Comparison of ENCODE assay signal across 34 cellular contexts in the genomic region with DNA sequence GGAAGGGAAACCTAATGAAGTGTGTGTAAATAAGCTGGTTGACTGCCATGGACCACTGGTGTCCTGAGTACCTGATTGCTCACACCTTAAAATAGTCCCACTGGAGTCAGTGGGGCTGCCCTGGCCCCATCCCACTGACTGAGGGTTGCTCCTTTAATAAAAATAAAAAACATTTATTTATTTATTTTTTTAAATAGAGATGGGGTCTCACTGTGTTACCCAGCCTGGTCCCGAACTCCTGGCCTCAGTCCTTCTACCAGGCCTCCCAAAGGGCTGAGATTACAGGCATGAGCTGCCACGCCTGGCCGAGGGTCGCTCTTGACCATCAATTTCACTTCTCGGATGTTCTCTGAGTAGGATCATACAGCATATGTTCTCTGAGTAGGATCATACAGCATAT.
"Had no signal": no experiment of that assay in that cellular context is flagged by ENCODE, and none has a peak within 500 bp of the region (broad histone marks: within the 10 kb centered on the region; RNA-seq: fewer than 3 reads in every experiment).

No MANE protein-coding gene starts in this region.

- H3K4me3 ChIP-seq: MG63 had no signal

- H3K27ac ChIP-seq: KMS-11 had no signal

- H3K36me3 ChIP-seq: MG63 had no signal

- DNase-seq: Karpas-422, Kasumi-1, KG1, MG63, MM.1S, MV-4-11, NCI-H1048, NCI-H1092, NCI-H1092 treated with DMSO at 0.1 percent for 48 hours, NCI-H1105, NCI-H1105 treated with DMSO at 0.1 percent for 48 hours, NCI-H1417, NCI-H1417 treated with DMSO at 0.1 percent for 48 hours, NCI-H1436, NCI-H1436 treated with DMSO at 0.1 percent for 48 hours, NCI-H146, NCI-H1694, NCI-H1694 treated with DMSO at 0.1 percent for 48 hours, NCI-H187, NCI-H187 treated with DMSO at 0.1 percent for 48 hours, NCI-H1930, NCI-H2029, NCI-H2029 treated with DMSO at 0.1 percent for 48 hours, NCI-H2081, NCI-H2081 treated with DMSO at 0.1 percent for 48 hours, NCI-H2107, NCI-H2171, NCI-H2171 treated with DMSO at 0.1 percent for 48 hours, NCI-H2227 treated with DMSO at 0.1 percent for 48 hours, NCI-H226, NCI-H345, NCI-H446, NCI-H446 treated with DMSO at 0.1 percent for 48 hours had no signal

- H3K9me3 ChIP-seq: MG63 had no signal
